Comparison of ENCODE assay signal across 1 cellular context in genomic region chr19:3762501-3763459, GRCh38.
A peak's percentile ranks its signal among the peaks of the same experiment; 100 is the strongest.
TF ChIP-seq lines count a peak whose summit lies in the region.

Gene MRPL54, plus strand, starts transcription at chr19:3762682. Its CDS starts 19 bp downstream, at chr19:3762701.

TF ChIP-seq in K562, 482 proteins besides CTCF, POLR2A, EP300 and RAD21 (continued from another document and continues in another):
- TF ChIP-seq ZNF699 (CRISPR knock-in tag; IDR thresholded peaks at IDR 0.05; ENCODE audit: insufficient replicate concordance), result no peak
- TF ChIP-seq DPF2 (IDR thresholded peaks at IDR 0.05), result no peak; the same call in 1 of the 2 replicates
- 0 out of 2 replicates have a peak, but pooled peaks have one; percentile 2 for TF ChIP-seq MAFK (IDR thresholded peaks at IDR 0.05; ENCODE audit: low read length)
- no peak for TF ChIP-seq E2F4 (CRISPR knock-in tag; IDR thresholded peaks at IDR 0.05; ENCODE audit: low read depth)
- no peak for TF ChIP-seq HMG20A (CRISPR knock-in tag; conservative IDR thresholded peaks at IDR 0.05)
- no peak for TF ChIP-seq PCBP2 (IDR thresholded peaks at IDR 0.05; ENCODE audit: low read depth, low read length, poor library complexity, severe bottlenecking)
- TF ChIP-seq ATF1 (CRISPR knock-in tag; IDR thresholded peaks at IDR 0.05), result peak; percentile 35; the same call in 1 of the 2 replicates
- peak; percentile 98 for TF ChIP-seq ATF1 (tag; IDR thresholded peaks at IDR 0.05)
- no peak for TF ChIP-seq FUS (optimal IDR thresholded peaks at IDR 0.05; ENCODE audit: low read depth, low read length)
- TF ChIP-seq HEY1 (CRISPR knock-in tag; IDR thresholded peaks at IDR 0.05; ENCODE audit: borderline replicate concordance), result no peak
- TF ChIP-seq BDP1 (IDR thresholded peaks at IDR 0.05; ENCODE audit: insufficient read depth, insufficient read length), result no peak
- TF ChIP-seq HDGF (IDR thresholded peaks at IDR 0.05), result no peak
- TF ChIP-seq ZNF407 (IDR thresholded peaks at IDR 0.05; ENCODE audit: low read depth), result no peak
- TF ChIP-seq, protein P1, sequence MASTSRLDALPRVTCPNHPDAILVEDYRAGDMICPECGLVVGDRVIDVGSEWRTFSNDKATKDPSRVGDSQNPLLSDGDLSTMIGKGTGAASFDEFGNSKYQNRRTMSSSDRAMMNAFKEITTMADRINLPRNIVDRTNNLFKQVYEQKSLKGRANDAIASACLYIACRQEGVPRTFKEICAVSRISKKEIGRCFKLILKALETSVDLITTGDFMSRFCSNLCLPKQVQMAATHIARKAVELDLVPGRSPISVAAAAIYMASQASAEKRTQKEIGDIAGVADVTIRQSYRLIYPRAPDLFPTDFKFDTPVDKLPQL (IDR thresholded peaks at IDR 0.05; ENCODE audit: extremely low read depth, insufficient read length), result no peak
- peak; percentile 89 for TF ChIP-seq ZBTB12 (CRISPR knock-in tag; IDR thresholded peaks at IDR 0.05)
- TF ChIP-seq IRF1 (CRISPR knock-in tag; IDR thresholded peaks at IDR 0.05; ENCODE audit: borderline replicate concordance), result no peak
- peak; percentile 81 for TF ChIP-seq HDAC2 (IDR thresholded peaks at IDR 0.05)
- TF ChIP-seq, protein P2, sequence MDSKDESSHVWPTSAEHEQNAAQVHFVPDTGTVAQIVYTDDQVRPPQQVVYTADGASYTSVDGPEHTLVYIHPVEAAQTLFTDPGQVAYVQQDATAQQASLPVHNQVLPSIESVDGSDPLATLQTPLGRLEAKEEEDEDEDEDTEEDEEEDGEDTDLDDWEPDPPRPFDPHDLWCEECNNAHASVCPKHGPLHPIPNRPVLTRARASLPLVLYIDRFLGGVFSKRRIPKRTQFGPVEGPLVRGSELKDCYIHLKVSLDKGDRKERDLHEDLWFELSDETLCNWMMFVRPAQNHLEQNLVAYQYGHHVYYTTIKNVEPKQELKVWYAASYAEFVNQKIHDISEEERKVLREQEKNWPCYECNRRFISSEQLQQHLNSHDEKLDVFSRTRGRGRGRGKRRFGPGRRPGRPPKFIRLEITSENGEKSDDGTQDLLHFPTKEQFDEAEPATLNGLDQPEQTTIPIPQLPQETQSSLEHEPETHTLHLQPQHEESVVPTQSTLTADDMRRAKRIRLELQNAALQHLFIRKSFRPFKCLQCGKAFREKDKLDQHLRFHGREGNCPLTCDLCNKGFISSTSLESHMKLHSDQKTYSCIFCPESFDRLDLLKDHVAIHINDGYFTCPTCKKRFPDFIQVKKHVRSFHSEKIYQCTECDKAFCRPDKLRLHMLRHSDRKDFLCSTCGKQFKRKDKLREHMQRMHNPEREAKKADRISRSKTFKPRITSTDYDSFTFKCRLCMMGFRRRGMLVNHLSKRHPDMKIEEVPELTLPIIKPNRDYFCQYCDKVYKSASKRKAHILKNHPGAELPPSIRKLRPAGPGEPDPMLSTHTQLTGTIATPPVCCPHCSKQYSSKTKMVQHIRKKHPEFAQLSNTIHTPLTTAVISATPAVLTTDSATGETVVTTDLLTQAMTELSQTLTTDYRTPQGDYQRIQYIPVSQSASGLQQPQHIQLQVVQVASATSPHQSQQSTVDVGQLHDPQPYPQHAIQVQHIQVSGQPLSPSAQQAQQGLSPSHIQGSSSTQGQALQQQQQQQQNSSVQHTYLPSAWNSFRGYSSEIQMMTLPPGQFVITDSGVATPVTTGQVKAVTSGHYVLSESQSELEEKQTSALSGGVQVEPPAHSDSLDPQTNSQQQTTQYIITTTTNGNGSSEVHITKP (IDR thresholded peaks at IDR 0.05; ENCODE audit: partially characterized antibody), result peak; percentile 33
- TF ChIP-seq MEIS2 (IDR thresholded peaks at IDR 0.05; ENCODE audit: partially characterized antibody), result peak; percentile 99
- peak; percentile 27; the same call in 1 of the 2 replicates for TF ChIP-seq ZFPM2 (CRISPR knock-in tag; IDR thresholded peaks at IDR 0.05)
- TF ChIP-seq CC2D1A (IDR thresholded peaks at IDR 0.05), result no peak
- peak; percentile 65 to 84; a peak in 3 of 4 replicates for TF ChIP-seq SIN3A (IDR thresholded peaks at IDR 0.05; ENCODE audit: borderline replicate concordance in 2 of 2, control insufficient read depth in 1 of 2, low read depth in 2 of 2, low read length in 2 of 2)
- no peak for TF ChIP-seq STAT5B (CRISPR knock-in tag; IDR thresholded peaks at IDR 0.05)
- 0 out of 2 replicates have a peak, but pooled peaks have one; percentile 21 for TF ChIP-seq CHD2 (IDR thresholded peaks at IDR 0.05; ENCODE audit: low read depth, low read length)
- TF ChIP-seq RAD51 (IDR thresholded peaks at IDR 0.05; ENCODE audit: borderline replicate concordance, low read depth), result no peak
- TF ChIP-seq, protein P3, sequence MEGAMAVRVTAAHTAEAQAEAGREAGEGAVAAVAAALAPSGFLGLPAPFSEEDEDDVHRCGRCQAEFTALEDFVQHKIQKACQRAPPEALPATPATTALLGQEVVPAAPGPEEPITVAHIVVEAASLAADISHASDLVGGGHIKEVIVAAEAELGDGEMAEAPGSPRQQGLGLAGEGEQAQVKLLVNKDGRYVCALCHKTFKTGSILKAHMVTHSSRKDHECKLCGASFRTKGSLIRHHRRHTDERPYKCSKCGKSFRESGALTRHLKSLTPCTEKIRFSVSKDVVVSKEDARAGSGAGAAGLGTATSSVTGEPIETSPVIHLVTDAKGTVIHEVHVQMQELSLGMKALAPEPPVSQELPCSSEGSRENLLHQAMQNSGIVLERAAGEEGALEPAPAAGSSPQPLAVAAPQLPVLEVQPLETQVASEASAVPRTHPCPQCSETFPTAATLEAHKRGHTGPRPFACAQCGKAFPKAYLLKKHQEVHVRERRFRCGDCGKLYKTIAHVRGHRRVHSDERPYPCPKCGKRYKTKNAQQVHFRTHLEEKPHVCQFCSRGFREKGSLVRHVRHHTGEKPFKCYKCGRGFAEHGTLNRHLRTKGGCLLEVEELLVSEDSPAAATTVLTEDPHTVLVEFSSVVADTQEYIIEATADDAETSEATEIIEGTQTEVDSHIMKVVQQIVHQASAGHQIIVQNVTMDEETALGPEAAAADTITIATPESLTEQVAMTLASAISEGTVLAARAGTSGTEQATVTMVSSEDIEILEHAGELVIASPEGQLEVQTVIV (CRISPR knock-in tag; IDR thresholded peaks at IDR 0.05; ENCODE audit: borderline replicate concordance), result no peak
- TF ChIP-seq ZZZ3 (IDR thresholded peaks at IDR 0.05), result no peak
- TF ChIP-seq TAL1 (IDR thresholded peaks at IDR 0.05), result no peak
- TF ChIP-seq PHTF2 (CRISPR knock-in tag; IDR thresholded peaks at IDR 0.05), result no peak
- TF ChIP-seq, protein P4, sequence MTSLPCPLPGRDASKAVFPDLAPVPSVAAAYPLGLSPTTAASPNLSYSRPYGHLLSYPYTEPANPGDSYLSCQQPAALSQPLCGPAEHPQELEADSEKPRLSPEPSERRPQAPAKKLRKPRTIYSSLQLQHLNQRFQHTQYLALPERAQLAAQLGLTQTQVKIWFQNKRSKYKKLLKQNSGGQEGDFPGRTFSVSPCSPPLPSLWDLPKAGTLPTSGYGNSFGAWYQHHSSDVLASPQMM (CRISPR knock-in tag; IDR thresholded peaks at IDR 0.05), result no peak
- no peak for TF ChIP-seq ZNF140 (CRISPR knock-in tag; IDR thresholded peaks at IDR 0.05)
- TF ChIP-seq AFF1 (IDR thresholded peaks at IDR 0.05; ENCODE audit: low read depth in 1 of 2, partially characterized antibody in 2 of 2), result peak; percentile 13 to 95
- TF ChIP-seq RBM22 (IDR thresholded peaks at IDR 0.05; ENCODE audit: low read depth, low read length, poor library complexity, severe bottlenecking), result peak; percentile 50
